In genomic region chr11:117861151-117862018, GRCh38 we compare ENCODE assay signal across 1 cellular context.
TF ChIP-seq lines count a peak whose summit lies in the region.

No MANE protein-coding gene starts in this region.

TF ChIP-seq in H1, 55 proteins besides CTCF, POLR2A, EP300 and RAD21:
- TF ChIP-seq SIX5 (IDR thresholded peaks at IDR 0.05; ENCODE audit: low read depth, low read length) = peak; percentile 27; the same call in 1 of the 2 replicates
- TF ChIP-seq YY1 (IDR thresholded peaks at IDR 0.05; ENCODE audit: low read depth, low read length) = 0 out of 2 replicates have a peak, but pooled peaks have one; percentile 36
- no peak for TF ChIP-seq KDM4A (IDR thresholded peaks at IDR 0.05; ENCODE audit: low read depth, low read length, severe bottlenecking)
- no peak for TF ChIP-seq JUN (IDR thresholded peaks at IDR 0.05; ENCODE audit: low read depth, low read length)
- TF ChIP-seq RXRA (IDR thresholded peaks at IDR 0.05; ENCODE audit: insufficient read depth, low read depth, low read length) = no peak
- TF ChIP-seq TCF12 (IDR thresholded peaks at IDR 0.05; ENCODE audit: low read depth, low read length) = no peak
- peak; percentile 8; the same call in 1 of the 2 replicates for TF ChIP-seq SP1 (IDR thresholded peaks at IDR 0.05; ENCODE audit: low read depth, low read length)
- peak in 1 of 2 experiments; percentile 45; a peak in 1 of 4 replicates for TF ChIP-seq SIN3A (conservative IDR thresholded peaks at IDR 0.05 in 1 of 2, IDR thresholded peaks at IDR 0.05 in 1 of 2; ENCODE audit: low read depth in 1 of 2, low read length in 2 of 2)
- no peak for TF ChIP-seq CHD1 (IDR thresholded peaks at IDR 0.05; ENCODE audit: low read depth, low read length)
